Comparison of ENCODE assay signal across 24 cellular contexts in the genomic region with DNA sequence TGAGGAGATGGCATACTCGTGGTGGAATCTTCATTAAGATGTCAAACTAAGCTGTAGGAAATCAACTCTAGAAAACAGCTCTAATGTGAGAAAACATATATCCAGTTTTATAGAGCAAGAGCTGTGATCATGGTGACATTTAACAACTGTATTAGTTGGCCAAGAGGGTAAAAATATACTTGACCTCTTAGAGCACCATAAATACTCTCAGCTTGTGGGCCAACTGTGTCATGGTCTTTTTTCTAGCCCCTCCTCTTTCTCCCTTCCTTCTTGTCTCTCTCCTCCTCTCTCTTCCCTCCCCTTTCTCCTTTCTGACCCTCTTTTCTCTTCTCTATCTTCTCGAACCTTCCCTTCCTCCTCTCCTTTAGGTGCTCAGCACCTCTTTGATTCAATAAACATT. TPM values are rescaled to one million over a fixed set of nuclear protein-coding genes. Genes with fewer than 3 reads are reported as not detected.
DNase-seq lines count a peak whose midpoint lies in the region; ATAC-seq and TF ChIP-seq lines count a peak whose summit lies in the region.
"Had no signal": no experiment of that assay in that cellular context is flagged by ENCODE, and none has a peak within 500 bp of the region (broad histone marks: within the 10 kb centered on the region; RNA-seq: fewer than 3 reads in every experiment).

No MANE protein-coding gene starts in this region.

- ATAC-seq in heart right ventricle (peak in 2 of 8 donors; percentile 25 to 62), Right ventricle myocardium superior (ENCODE audit: poor library complexity) (no peak)
- ATAC-seq: naive thymus-derived CD8-positive, alpha-beta T cell had no signal

- H3K36me3 ChIP-seq in heart right ventricle (no peaks in the 10 kb centered on the region), breast epithelium (no peaks in the 10 kb centered on the region), vagina (no peaks in the 10 kb centered on the region)
- H3K36me3 ChIP-seq: BLaER1 treated with 17β-estradiol and CSF1 and Interleukin-3, amounts not matched to agents 10 nM and 100 nM; MG63; SJSA1 had no signal

- H3K36me3 Mint-ChIP-seq in osteocyte (ENCODE audit: unreplicated experiment), result no peaks in the 10 kb centered on the region
- H3K36me3 Mint-ChIP-seq: IgD-negative memory B cell; naive thymus-derived CD8-positive, alpha-beta T cell had no signal

- H3K27me3 Mint-ChIP-seq in osteocyte (ENCODE audit: unreplicated experiment), result no peaks in the 10 kb centered on the region

- peak overlapping the region in 8 of 10 donors; percentile 37 to 87 (median 76) for H3K27ac ChIP-seq in heart right ventricle
- H3K27ac ChIP-seq in breast epithelium, result peak overlapping the region; percentile 16 to 83
- peak overlapping the region; percentile 80 for H3K27ac ChIP-seq in vagina
- H3K27ac ChIP-seq: BLaER1 treated with 17β-estradiol and CSF1 and Interleukin-3, amounts not matched to agents 10 nM and 100 nM; SJSA1 had no signal

- 76 to 85% methylated on average over 2 of the region's 2 CpGs for WGBS in heart right ventricle, 2 donors

- H3K4me1 Mint-ChIP-seq in osteocyte (ENCODE audit: unreplicated experiment), result peaks cover 44% of the 10 kb centered on the region
- H3K4me1 Mint-ChIP-seq: IgD-negative memory B cell had no signal

- no peak for DNase-seq in heart right ventricle
- no peak for DNase-seq in Right ventricle myocardium superior
- no peak for DNase-seq in breast epithelium (ENCODE audit: low spot score in 2 of 2)
- no peak for DNase-seq in osteocyte (ENCODE audit: extremely low spot score, unreplicated experiment)
- no peak for DNase-seq in vagina (ENCODE audit: extremely low spot score in 2 of 2)
- no peak for DNase-seq in NCI-H1436 treated with DMSO at 0.1 percent for 48 hours (lab: John Stamatoyannopoulos, UW)
- no peak for DNase-seq in C1 segment of cervical spinal cord (lab: John Stamatoyannopoulos, UW)
- DNase-seq in head of caudate nucleus, result no peak
- DNase-seq: ACHN; activated CD4-positive, alpha-beta T cell treated with anti-CD3 and anti-CD28 coated beads, Interleukin-2, amount 50 U/mL, for 48 hours; activated gamma-delta T cell treated with Interleukin-2 at 50 U/mL for 16 hours; amniotic stem cell; dermis blood vessel endothelial cell; mesendoderm; naive thymus-derived CD8-positive, alpha-beta T cell; NCI-H146; NCI-H748 treated with DMSO at 0.1 percent for 48 hours; stimulated activated CD4-positive, alpha-beta T cell treated with anti-CD3 and anti-CD28 coated beads, Interleukin-2, amount 100 ng/mL, for 48 hours had no signal

- H3K27ac Mint-ChIP-seq in osteocyte (ENCODE audit: unreplicated experiment), result peak overlapping the region; percentile 40
- H3K27ac Mint-ChIP-seq: IgD-negative memory B cell; naive thymus-derived CD8-positive, alpha-beta T cell had no signal

- TF ChIP-seq POLR2A in breast epithelium (IDR thresholded peaks at IDR 0.05), result no peak
- TF ChIP-seq POLR2A in vagina (IDR thresholded peaks at IDR 0.05), result no peak

- no peaks in the 10 kb centered on the region for H3K9me3 Mint-ChIP-seq in osteocyte (ENCODE audit: unreplicated experiment)
- H3K9me3 Mint-ChIP-seq: naive thymus-derived CD8-positive, alpha-beta T cell had no signal

- intact Hi-C loops in heart right ventricle (cut with DNase I) (loop anchor here in 5 of 10 donors (2.0 to 10.0 kb wide), 6 partner anchors 49 to 269 kb away; a partner anchor contains a TSS), Right ventricle myocardium superior (cut with DNase I) (no loop called here), breast epithelium (cut with DNase I; ENCODE audit: low total_unique reads) (no loop called here), vagina (cut with DNase I) (no loop called here), head of caudate nucleus (cut with DNase I) (no loop called here)

- peak overlapping the region in 3 of 10 donors; percentile 23 to 47 (median 39) for H3K4me3 ChIP-seq in heart right ventricle
- H3K4me3 ChIP-seq in breast epithelium, result no peak overlapping the region
- H3K4me3 ChIP-seq in vagina, result no peak overlapping the region
- H3K4me3 ChIP-seq: BLaER1 treated with 17β-estradiol and CSF1 and Interleukin-3, amounts not matched to agents 10 nM and 100 nM; MG63; SJSA1 had no signal

- no peak overlapping the region for H3K4me3 Mint-ChIP-seq in osteocyte (ENCODE audit: unreplicated experiment)
- H3K4me3 Mint-ChIP-seq: IgD-negative memory B cell; naive thymus-derived CD8-positive, alpha-beta T cell had no signal

- H3K27me3 ChIP-seq in heart right ventricle, result no peaks in the 10 kb centered on the region
- H3K27me3 ChIP-seq in breast epithelium, result no peaks in the 10 kb centered on the region
- no peaks in the 10 kb centered on the region for H3K27me3 ChIP-seq in vagina
- H3K27me3 ChIP-seq: BLaER1 treated with 17β-estradiol and CSF1 and Interleukin-3, amounts not matched to agents 10 nM and 100 nM; MG63; SJSA1 had no signal

- no peaks in the 10 kb centered on the region for H3K9me3 ChIP-seq in heart right ventricle
- no peaks in the 10 kb centered on the region for H3K9me3 ChIP-seq in breast epithelium
- H3K9me3 ChIP-seq in vagina, result no peaks in the 10 kb centered on the region
- H3K9me3 ChIP-seq: BLaER1 treated with 17β-estradiol and CSF1 and Interleukin-3, amounts not matched to agents 10 nM and 100 nM; MG63; SJSA1 had no signal

- TF ChIP-seq CTCF in heart right ventricle (IDR thresholded peaks at IDR 0.05) (no peak), breast epithelium (IDR thresholded peaks at IDR 0.05) (no peak), osteocyte (IDR thresholded peaks at IDR 0.05) (no peak), vagina (IDR thresholded peaks at IDR 0.05) (no peak)

- H3K4me1 ChIP-seq in heart right ventricle, result peaks cover 0 to 53% (median 40%) of the 10 kb centered on the region in 9 donors
- peaks cover 2 to 14% of the 10 kb centered on the region in 2 donors for H3K4me1 ChIP-seq in breast epithelium
- H3K4me1 ChIP-seq in vagina, result peaks cover 40% of the 10 kb centered on the region

RNA-seq across cellular contexts. Expression of a gene that starts 54.7 kb away (rescaled TPM):
- total RNA-seq in heart right ventricle (under 1 TPM in 5 of 10 donors, not detected in 5; 0.23 to 0.67 (median 0.44) TPM), Right ventricle myocardium superior (not detected), breast epithelium (under 1 TPM in 2 of 3 donors, not detected in 1; under 0.01 to 0.16 TPM), osteocyte (not detected in 2 replicates), vagina (not detected)
- polyA plus RNA-seq in heart right ventricle, result under 1 TPM in 1 of 2 donors, not detected in 1; 0.01 TPM
- total RNA-seq: naive thymus-derived CD8-positive, alpha-beta T cell; OCI-LY7; T-helper 2 cell treated with Interferon-gamma antibody and Interleukin-4, amounts not matched to agents 100 ng/mL and 5 ng/mL, for 36 hours had no signal
- polyA plus RNA-seq: IgD-negative memory B cell; naive thymus-derived CD8-positive, alpha-beta T cell had no signal
